Comparison of ENCODE assay signal across 14 cellular contexts in the genomic region with DNA sequence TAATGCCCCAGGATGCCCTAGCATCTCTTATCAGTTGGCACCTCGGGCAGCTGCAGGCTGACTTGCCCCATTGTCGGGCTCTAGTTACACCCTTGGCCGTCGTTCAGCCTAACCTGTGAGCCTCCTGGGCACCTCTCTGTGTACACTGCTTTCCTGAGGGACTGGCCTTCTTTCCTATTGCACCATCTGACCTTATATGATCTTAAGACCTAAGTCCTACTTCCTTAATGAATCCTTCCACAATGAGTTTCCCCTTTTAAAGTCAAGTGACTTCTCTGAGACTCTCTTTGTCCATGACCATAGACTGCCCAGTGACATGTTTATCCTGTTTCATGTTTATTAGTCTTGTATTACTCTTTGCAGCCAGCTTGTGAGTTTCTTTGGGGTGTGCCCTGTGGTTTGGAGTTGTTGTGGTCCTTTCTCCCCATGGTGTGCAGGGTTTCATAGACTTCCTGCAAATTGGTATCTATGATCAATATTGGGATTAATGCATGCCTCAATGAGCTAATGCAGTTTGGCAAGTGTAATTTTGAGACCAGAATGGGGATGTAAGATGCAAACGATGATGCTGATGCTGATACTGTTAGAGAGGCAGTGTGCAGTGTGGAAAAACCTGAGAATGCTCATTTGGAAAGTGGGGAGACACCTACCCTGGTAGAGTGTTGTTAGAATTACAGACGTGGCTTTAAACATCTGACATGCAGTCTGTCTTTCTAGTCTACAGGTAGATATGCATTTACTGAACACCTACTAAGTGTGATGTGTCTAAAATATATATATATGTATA. TPM values are rescaled to one million over a fixed set of nuclear protein-coding genes. Genes with fewer than 3 reads are reported as not detected.
DNase-seq lines count a peak whose midpoint lies in the region; ATAC-seq, FAIRE-seq and TF ChIP-seq lines count a peak whose summit lies in the region.
"Had no signal": no experiment of that assay in that cellular context is flagged by ENCODE, and none has a peak within 500 bp of the region (broad histone marks: within the 10 kb centered on the region; RNA-seq: fewer than 3 reads in every experiment).

No MANE protein-coding gene starts in this region.

- H3K27me3 ChIP-seq in gastroesophageal sphincter, result peaks cover 2% of the 10 kb centered on the region
- no peaks in the 10 kb centered on the region for H3K27me3 ChIP-seq in H7 (ENCODE audit: control insufficient read depth, insufficient read depth, low read length)

- peak; percentile 61 for FAIRE-seq in GM12892 (lab: Jason Lieb, UNC)

- TF ChIP-seq POLR2A in GM12892 (IDR thresholded peaks at IDR 0.05; ENCODE audit: low read depth, low read length), result no peak
- TF ChIP-seq POLR2A in gastroesophageal sphincter (IDR thresholded peaks at IDR 0.05), result no peak

- H3K36me3 ChIP-seq in gastroesophageal sphincter, result peaks cover 0 to 3% of the 10 kb centered on the region in 2 donors
- H3K36me3 ChIP-seq in H7 (replicated peaks; ENCODE audit: control insufficient read depth, insufficient read depth, low read length), result peaks cover 1% of the 10 kb centered on the region

- H3K4me3 ChIP-seq in gastroesophageal sphincter (no peak overlapping the region), H7 (ENCODE audit: insufficient read depth, low read depth, low read length) (no peak overlapping the region)
- H3K4me3 ChIP-seq: smooth muscle cell had no signal

- ATAC-seq in gastroesophageal sphincter, result peak; percentile 23
- ATAC-seq: HCT116 had no signal

- H3K4me1 ChIP-seq in gastroesophageal sphincter, result peaks cover 2 to 82% (median 26%) of the 10 kb centered on the region in 3 donors

- 36 to 59% methylated on average over 1 to 6 of the region's 6 CpGs for WGBS in gastroesophageal sphincter (ENCODE audit: low coverage in 1 of 2), 2 donors

- DNase-seq in GM12892 (ENCODE audit: insufficient read length), result no peak
- peak; percentile 41 for DNase-seq in NOMO-1 treated with DMSO at 0.1 percent for 48 hours (lab: John Stamatoyannopoulos, UW; ENCODE audit: unreplicated experiment)
- DNase-seq in pons (ENCODE audit: low spot score), result peak; percentile 69
- DNase-seq in stimulated activated CD4-positive, alpha-beta T cell treated with anti-CD3 and anti-CD28 coated beads, Interleukin-2, amount 100 ng/mL, for 24 hours, result no peak
- DNase-seq in kidney tubule cell (ENCODE audit: low spot score), result no peak
- DNase-seq in H7, result no peak
- no peak for DNase-seq in nucleus accumbens (lab: John Stamatoyannopoulos, UW)
- DNase-seq: aorta; CD4-positive, alpha-beta T cell; NCI-H345; WERI-Rb-1 had no signal

- no peak for TF ChIP-seq CTCF in gastroesophageal sphincter (IDR thresholded peaks at IDR 0.05)

- H3K9me3 ChIP-seq in gastroesophageal sphincter, result no peaks in the 10 kb centered on the region

- H3K27ac ChIP-seq in gastroesophageal sphincter, result peak overlapping the region in 3 of 4 donors; percentile 59 to 94 (median 93)
- H3K27ac ChIP-seq: WERI-Rb-1 had no signal

- no peak for TF ChIP-seq EP300 in gastroesophageal sphincter (IDR thresholded peaks at IDR 0.05)

RNA-seq across cellular contexts. Expression of gene DAPK1, which starts 5.0 kb away (rescaled TPM):
- 26.7 TPM for polyA plus RNA-seq in GM12892 (2012; ENCODE audit: missing spikeins)
- total RNA-seq in gastroesophageal sphincter, result 100 to 1,000 TPM in 1 of 4 donors, 10 to 100 TPM in 3; 52.3 to 119 (median 75.3) TPM
- 48.8 and 58.5 TPM in 2 replicates for total RNA-seq in H7 (2014; rRNA removed; shearing (Covaris generic))

Comparison
In these comparisons a context has a peak if more than half of its experiments do, and no peak if none do; other contexts are left out.
1. DNase-seq: peak in NOMO-1 treated with DMSO at 0.1 percent for 48 hours (single experiment) and pons (single experiment); none in GM12892 (single experiment), stimulated activated CD4-positive, alpha-beta T cell treated with anti-CD3 and anti-CD28 coated beads, Interleukin-2, amount 100 ng/mL, for 24 hours (0 of 2), kidney tubule cell (single experiment), H7 (single experiment) and nucleus accumbens (0 of 56).